Comparison of ENCODE assay signal across 40 cellular contexts in genomic region chr12:53147181-53147580, GRCh38. TPM values are rescaled to one million over a fixed set of nuclear protein-coding genes. Genes with fewer than 3 reads are reported as not detected.
"Had no signal": no experiment of that assay in that cellular context is flagged by ENCODE, and none has a peak within 500 bp of the region (broad histone marks: within the 10 kb centered on the region; RNA-seq: fewer than 3 reads in every experiment).

No MANE protein-coding gene starts in this region.

- DNase-seq: Karpas-422, Kasumi-1, MG63, MM.1S, MV-4-11, NCI-H1048, NCI-H1092, NCI-H1092 treated with DMSO at 0.1 percent for 48 hours, NCI-H1105, NCI-H1105 treated with DMSO at 0.1 percent for 48 hours, NCI-H1417, NCI-H1417 treated with DMSO at 0.1 percent for 48 hours, NCI-H1436, NCI-H1436 treated with DMSO at 0.1 percent for 48 hours, NCI-H146, NCI-H1694, NCI-H1694 treated with DMSO at 0.1 percent for 48 hours, NCI-H187, NCI-H187 treated with DMSO at 0.1 percent for 48 hours, NCI-H1930, NCI-H2029, NCI-H2029 treated with DMSO at 0.1 percent for 48 hours, NCI-H2081, NCI-H2081 treated with DMSO at 0.1 percent for 48 hours, NCI-H2107, NCI-H2171, NCI-H2171 treated with DMSO at 0.1 percent for 48 hours, NCI-H2227 treated with DMSO at 0.1 percent for 48 hours, NCI-H226, NCI-H345, NCI-H446, NCI-H446 treated with DMSO at 0.1 percent for 48 hours, NCI-H510A, NCI-H510A treated with DMSO at 0.1 percent for 48 hours, NCI-H524, NCI-H524 treated with DMSO at 0.1 percent for 48 hours had no signal

- H3K36me3 ChIP-seq: MG63 had no signal

- H3K27me3 ChIP-seq: MG63 had no signal

- H3K9me3 ChIP-seq: MG63 had no signal

- H3K4me3 ChIP-seq: MG63 had no signal

RNA-seq across cellular contexts. Expression of gene SOAT2, which starts 43.9 kb away (rescaled TPM):
- total RNA-seq: LHCN-M2, M059J, MCF 10A, NCI-H460 had no signal

RNA-seq across cellular contexts. Expression of gene ITGB7, which starts 59.9 kb away (rescaled TPM):
- total RNA-seq: LHCN-M2, M059J, NCI-H460 had no signal
